8 cellular contexts compared by ENCODE assay signal in the genomic region with DNA sequence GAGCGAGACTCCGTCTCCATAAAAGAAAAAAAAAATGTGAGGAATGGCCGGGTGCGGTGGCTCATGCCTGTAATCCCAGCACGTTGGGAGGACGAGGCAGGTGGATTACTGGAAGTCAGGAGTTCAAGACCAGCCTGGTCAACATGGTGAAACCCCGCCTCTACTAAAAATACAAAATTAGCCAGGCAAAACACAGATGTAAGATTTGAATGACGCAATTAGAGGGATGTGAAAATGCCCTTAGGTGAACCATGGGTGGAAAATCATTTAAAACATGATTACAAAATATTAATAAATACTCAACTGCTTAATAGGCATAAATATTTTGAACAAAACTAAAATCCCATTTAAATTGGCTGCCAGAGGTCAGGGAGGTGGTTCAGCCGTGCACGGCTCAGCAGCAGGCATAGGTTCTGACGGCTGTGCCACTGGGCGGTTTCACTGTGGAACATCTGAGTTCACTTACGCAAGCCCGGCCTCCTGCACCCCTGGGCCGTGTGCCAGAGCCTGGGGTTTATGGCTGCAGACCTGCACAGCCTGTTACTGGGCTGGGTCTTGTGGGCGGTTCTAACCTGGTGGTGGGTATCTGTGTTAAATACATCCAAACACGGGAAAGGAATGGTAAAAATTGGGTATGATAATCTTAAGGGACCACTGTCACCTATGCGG. TPM values are rescaled to one million over a fixed set of nuclear protein-coding genes. Genes with fewer than 3 reads are reported as not detected.
DNase-seq lines count a peak whose midpoint lies in the region; ATAC-seq and TF ChIP-seq lines count a peak whose summit lies in the region.

No MANE protein-coding gene starts in this region.

- H3K4me1 Mint-ChIP-seq in progenitor cell of endocrine pancreas (ENCODE audit: low read depth), result peaks cover 6% of the 10 kb centered on the region

- whole genome bisulfite sequencing in lower leg skin, 2 donors, result 44% methylated on average over 18 of the region's 18 CpGs

- H3K79me2 ChIP-seq in OCI-LY1 (ENCODE audit: insufficient read depth, low read length), result no peaks in the 10 kb centered on the region

- peak overlapping the region; percentile 97 for H3K27ac ChIP-seq in OCI-LY1 (ENCODE audit: low read depth, low read length, poor library complexity, severe bottlenecking)

- no peaks in the 10 kb centered on the region for H3K9me3 ChIP-seq in OCI-LY1 (ENCODE audit: low read length)

- DNase-seq in lower leg skin (ENCODE audit: low spot score in 2 of 2) (peak; percentile 68 to 93), putamen (ENCODE audit: low spot score) (no peak), RKO (ENCODE audit: low spot score) (no peak), progenitor cell of endocrine pancreas (ENCODE audit: low spot score, unreplicated experiment) (no peak)
- no peak for DNase-seq in activated naive CD4-positive, alpha-beta T cell treated with anti-CD3 and anti-CD28 coated beads, Interleukin-2, amount 50 U/mL, for 72 hours (ENCODE audit: low spot score in 2 of 2)

- H3K27me3 ChIP-seq in OCI-LY1 (ENCODE audit: insufficient read depth, low read length), result no peaks in the 10 kb centered on the region

- peak overlapping the region; percentile 72 for H3K4me2 ChIP-seq in OCI-LY1 (ENCODE audit: low read length)

- intact Hi-C loops in lower leg skin (cut with DNase I; ENCODE audit: low total_unique reads), result no loop called here

- H3K27ac Mint-ChIP-seq in activated naive CD4-positive, alpha-beta T cell treated with anti-CD3 and anti-CD28 coated beads, Interleukin-2, amount 50 U/mL, for 72 hours, result no peak overlapping the region
- H3K27ac Mint-ChIP-seq in progenitor cell of endocrine pancreas, result no peak overlapping the region

- peak overlapping the region; percentile 46 for H3K4me3 ChIP-seq in OCI-LY1 (ENCODE audit: low read depth, low read length, poor library complexity, severe bottlenecking)
- no peak overlapping the region for H3K4me3 ChIP-seq in lower leg skin (ENCODE audit: low read depth, poor library complexity, severe bottlenecking)

- H3K36me3 ChIP-seq in OCI-LY1 (ENCODE audit: insufficient read depth, low read length), result peaks cover 9% of the 10 kb centered on the region; the same call in 1 of the 2 replicates

- no peaks in the 10 kb centered on the region for H3K9me3 Mint-ChIP-seq in activated naive CD4-positive, alpha-beta T cell treated with anti-CD3 and anti-CD28 coated beads, Interleukin-2, amount 50 U/mL, for 72 hours
- no peaks in the 10 kb centered on the region for H3K9me3 Mint-ChIP-seq in progenitor cell of endocrine pancreas (ENCODE audit: low read depth)

- H3F3A ChIP-seq in OCI-LY1 (ENCODE audit: insufficient read depth, low read length), result no peaks in the 10 kb centered on the region

- peaks cover 34% of the 10 kb centered on the region for H3K4me1 ChIP-seq in OCI-LY1 (ENCODE audit: insufficient read depth, low read length, severe bottlenecking)

- peak overlapping the region; percentile 47; the same call in 1 of the 2 replicates for H3K9ac ChIP-seq in OCI-LY1 (ENCODE audit: low read length)

- peak; percentile 65 for ATAC-seq in GM18520 (IDR thresholded peaks at IDR 0.05; ENCODE audit: unreplicated experiment)
- ATAC-seq in HG02981 (IDR thresholded peaks at IDR 0.05; ENCODE audit: unreplicated experiment), result peak; percentile 53
- no peak for ATAC-seq in activated naive CD4-positive, alpha-beta T cell treated with anti-CD3 and anti-CD28 coated beads, Interleukin-2, amount 50 U/mL, for 72 hours

- H3K4me3 Mint-ChIP-seq in progenitor cell of endocrine pancreas (ENCODE audit: low read depth), result no peak overlapping the region

- no peak overlapping the region for H2AFZ ChIP-seq in OCI-LY1 (ENCODE audit: low read length)

- H3K36me3 Mint-ChIP-seq in activated naive CD4-positive, alpha-beta T cell treated with anti-CD3 and anti-CD28 coated beads, Interleukin-2, amount 50 U/mL, for 72 hours, result no peaks in the 10 kb centered on the region
- H3K36me3 Mint-ChIP-seq in progenitor cell of endocrine pancreas (ENCODE audit: insufficient read depth), result peaks cover 5% of the 10 kb centered on the region

- TF ChIP-seq POLR2A in lower leg skin (IDR thresholded peaks at IDR 0.05), result no peak

- H3K27me3 Mint-ChIP-seq in progenitor cell of endocrine pancreas, result no peaks in the 10 kb centered on the region

- no peaks in the 10 kb centered on the region for H4K20me1 ChIP-seq in OCI-LY1 (ENCODE audit: insufficient read depth, low read length)

- no peaks in the 10 kb centered on the region for H3K9me2 ChIP-seq in OCI-LY1 (ENCODE audit: low read depth, low read length)

- TF ChIP-seq CTCF in OCI-LY1 (IDR thresholded peaks at IDR 0.05; ENCODE audit: low read length), result no peak
- TF ChIP-seq CTCF in lower leg skin (IDR thresholded peaks at IDR 0.05), result no peak
- no peak for TF ChIP-seq CTCF in progenitor cell of endocrine pancreas (IDR thresholded peaks at IDR 0.05; ENCODE audit: unreplicated experiment)

RNA-seq across cellular contexts. Expression of a gene that starts 21.1 kb away (rescaled TPM):
- 10 to 100 TPM in 2 of 4 donors, 1 to 10 TPM in 2; 5.6 to 14.1 (median 10.8) TPM for total RNA-seq in lower leg skin
- not detected for total RNA-seq in activated naive CD4-positive, alpha-beta T cell treated with anti-CD3 and anti-CD28 coated beads, Interleukin-2, amount 50 U/mL, for 72 hours
- 81.5 and 84.3 TPM in 2 replicates for total RNA-seq in progenitor cell of endocrine pancreas

RNA-seq across cellular contexts. Expression of a gene that starts 23.7 kb away (rescaled TPM):
- 10 to 100 TPM; 12.1 to 13.9 (median 13.1) TPM for total RNA-seq in lower leg skin
- 1 to 10 TPM; 3.5 to 5.7 TPM for total RNA-seq in activated naive CD4-positive, alpha-beta T cell treated with anti-CD3 and anti-CD28 coated beads, Interleukin-2, amount 50 U/mL, for 72 hours
- 7.7 and 7.9 TPM in 2 replicates for total RNA-seq in progenitor cell of endocrine pancreas

RNA-seq across cellular contexts. Expression of a gene that starts 33.3 kb away (rescaled TPM):
- total RNA-seq in lower leg skin (10 to 100 TPM; 50.3 to 76.9 (median 58.5) TPM), progenitor cell of endocrine pancreas (29.6 and 31.0 TPM in 2 replicates)
- total RNA-seq in activated naive CD4-positive, alpha-beta T cell treated with anti-CD3 and anti-CD28 coated beads, Interleukin-2, amount 50 U/mL, for 72 hours, result 10 to 100 TPM; 32.9 to 51.6 TPM

RNA-seq across cellular contexts. Expression of a gene that starts 41.7 kb away (rescaled TPM):
- total RNA-seq in lower leg skin (10 to 100 TPM in 3 of 4 donors, 1 to 10 TPM in 1; 9.8 to 13.9 (median 10.2) TPM), progenitor cell of endocrine pancreas (12.4 and 13.8 TPM in 2 replicates)
- total RNA-seq in activated naive CD4-positive, alpha-beta T cell treated with anti-CD3 and anti-CD28 coated beads, Interleukin-2, amount 50 U/mL, for 72 hours, result 10 to 100 TPM; 13.5 to 19.4 TPM

Comparison
In these comparisons a context has a peak if more than half of its experiments do, and no peak if none do; other contexts are left out.
1. ATAC-seq: peak in GM18520 (single experiment) and HG02981 (single experiment); none in activated naive CD4-positive, alpha-beta T cell treated with anti-CD3 and anti-CD28 coated beads, Interleukin-2, amount 50 U/mL, for 72 hours (0 of 2).
2. DNase-seq: peak in lower leg skin (2 of 2); none in putamen (single experiment), activated naive CD4-positive, alpha-beta T cell treated with anti-CD3 and anti-CD28 coated beads, Interleukin-2, amount 50 U/mL, for 72 hours (0 of 2), RKO (single experiment) and progenitor cell of endocrine pancreas (single experiment).
3. RNA of a gene that starts 21.1 kb away (total RNA-seq): 81.5 to 84.3 TPM in progenitor cell of endocrine pancreas and 5.6 to 14.1 TPM in lower leg skin; not detected in activated naive CD4-positive, alpha-beta T cell treated with anti-CD3 and anti-CD28 coated beads, Interleukin-2, amount 50 U/mL, for 72 hours; every median in the first group is over 4 times any median in the second.